Comparison of ENCODE assay signal across 10 cellular contexts in the genomic region with DNA sequence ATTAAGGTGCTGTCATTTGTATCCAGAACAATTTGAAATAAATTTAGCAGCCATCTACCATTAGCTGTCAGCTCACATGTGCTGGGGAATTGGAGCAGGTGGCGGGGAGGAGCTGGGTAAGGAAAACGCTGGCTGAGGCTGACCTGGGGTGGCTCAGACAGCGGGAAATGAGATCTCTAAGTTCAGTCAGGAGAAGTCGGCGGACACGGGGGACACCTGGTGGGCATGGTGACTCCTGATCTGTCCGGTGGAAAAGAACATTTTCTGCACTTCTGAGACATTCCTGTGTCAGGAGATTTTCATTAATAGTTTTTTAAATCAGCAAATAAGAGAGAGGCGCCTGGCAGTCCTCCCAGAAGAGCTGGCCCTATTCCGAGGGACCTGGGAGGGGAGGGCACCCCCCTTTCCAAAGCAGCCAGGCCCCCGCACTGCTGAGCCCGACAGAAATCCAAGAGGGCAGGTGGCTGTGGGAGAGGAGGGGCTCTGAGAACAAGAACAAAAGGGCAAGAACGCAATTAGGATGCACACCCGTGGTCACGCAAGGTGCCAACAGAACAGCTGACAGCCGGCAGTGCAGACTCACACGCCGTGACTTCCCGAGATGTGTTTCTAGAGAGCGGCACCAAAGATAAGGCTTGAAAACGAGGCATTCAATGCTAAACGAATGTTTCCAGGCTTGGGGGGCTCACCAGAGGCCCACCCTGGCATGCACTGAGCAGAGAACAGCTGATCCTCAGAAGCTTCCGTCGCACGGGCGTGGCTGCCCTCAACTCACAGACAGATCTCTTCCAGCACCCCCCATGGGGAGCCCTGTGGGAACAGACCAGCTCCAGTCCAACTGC. TPM values are rescaled to one million over a fixed set of nuclear protein-coding genes. Genes with fewer than 3 reads are reported as not detected.
DNase-seq lines count a peak whose midpoint lies in the region; ATAC-seq and TF ChIP-seq lines count a peak whose summit lies in the region.
"Had no signal": no experiment of that assay in that cellular context is flagged by ENCODE, and none has a peak within 500 bp of the region (broad histone marks: within the 10 kb centered on the region; RNA-seq: fewer than 3 reads in every experiment).

No MANE protein-coding gene starts in this region.

- no peak for TF ChIP-seq CTCF in uterus (IDR thresholded peaks at IDR 0.05)

- H3K9me3 ChIP-seq in uterus: peaks cover 0 to 11% of the 10 kb centered on the region in 2 donors

- H3K36me3 ChIP-seq in uterus: no peaks in the 10 kb centered on the region

- TF ChIP-seq POLR2A in uterus (IDR thresholded peaks at IDR 0.05): no peak

- H3K4me1 ChIP-seq in uterus: peaks cover 0 to 8% of the 10 kb centered on the region in 2 donors

- intact Hi-C loops in uterus (cut with DNase I; ENCODE audit: low total_unique reads): no loop called here

- no peaks in the 10 kb centered on the region for H3K27me3 ChIP-seq in uterus

- no peak overlapping the region for H3K4me3 ChIP-seq in uterus

- no peak for ATAC-seq in HG03045 (IDR thresholded peaks at IDR 0.05; ENCODE audit: unreplicated experiment)

- DNase-seq in activated gamma-delta T cell treated with Interleukin-2 at 50 U/mL for 16 hours (peak; percentile 0), activated gamma-delta T cell (lab: John Stamatoyannopoulos, UW) (no peak), cerebellum (ENCODE audit: low spot score) (peak; percentile 86), midbrain (lab: John Stamatoyannopoulos, UW) (peak; percentile 68), uterus (peak; percentile 27 to 63), amniotic stem cell (lab: John Stamatoyannopoulos, UW) (no peak), KG1 (lab: John Stamatoyannopoulos, UW) (no peak)
- DNase-seq: stimulated activated CD4-positive, alpha-beta T cell treated with anti-CD3 and anti-CD28 coated beads, Interleukin-4, amount 100 ng/mL, for 4 hours had no signal

- no peak overlapping the region for H3K27ac ChIP-seq in uterus
- H3K27ac ChIP-seq: KMS-11 had no signal

RNA-seq across cellular contexts. Expression of gene SLC66A2, which starts 26.4 kb away (rescaled TPM):
- 26.4 TPM for total RNA-seq in cerebellum
- total RNA-seq in uterus: 10 to 100 TPM; 20.3 to 42.5 (median 32.5) TPM

RNA-seq across cellular contexts. Expression of gene HSBP1L1, which starts 39.4 kb away (rescaled TPM):
- total RNA-seq in cerebellum: 2.3 TPM
- 10 to 100 TPM in 2 of 4 donors, 1 to 10 TPM in 2; 6.6 to 21.3 (median 15.0) TPM for total RNA-seq in uterus

Comparison
In these comparisons a context has a peak if more than half of its experiments do, and no peak if none do; other contexts are left out.
1. DNase-seq: peak in activated gamma-delta T cell treated with Interleukin-2 at 50 U/mL for 16 hours (single experiment), cerebellum (single experiment), midbrain (single experiment) and uterus (2 of 2); none in activated gamma-delta T cell (single experiment), amniotic stem cell (single experiment) and KG1 (single experiment).